8 cellular contexts compared by ENCODE assay signal in the genomic region with DNA sequence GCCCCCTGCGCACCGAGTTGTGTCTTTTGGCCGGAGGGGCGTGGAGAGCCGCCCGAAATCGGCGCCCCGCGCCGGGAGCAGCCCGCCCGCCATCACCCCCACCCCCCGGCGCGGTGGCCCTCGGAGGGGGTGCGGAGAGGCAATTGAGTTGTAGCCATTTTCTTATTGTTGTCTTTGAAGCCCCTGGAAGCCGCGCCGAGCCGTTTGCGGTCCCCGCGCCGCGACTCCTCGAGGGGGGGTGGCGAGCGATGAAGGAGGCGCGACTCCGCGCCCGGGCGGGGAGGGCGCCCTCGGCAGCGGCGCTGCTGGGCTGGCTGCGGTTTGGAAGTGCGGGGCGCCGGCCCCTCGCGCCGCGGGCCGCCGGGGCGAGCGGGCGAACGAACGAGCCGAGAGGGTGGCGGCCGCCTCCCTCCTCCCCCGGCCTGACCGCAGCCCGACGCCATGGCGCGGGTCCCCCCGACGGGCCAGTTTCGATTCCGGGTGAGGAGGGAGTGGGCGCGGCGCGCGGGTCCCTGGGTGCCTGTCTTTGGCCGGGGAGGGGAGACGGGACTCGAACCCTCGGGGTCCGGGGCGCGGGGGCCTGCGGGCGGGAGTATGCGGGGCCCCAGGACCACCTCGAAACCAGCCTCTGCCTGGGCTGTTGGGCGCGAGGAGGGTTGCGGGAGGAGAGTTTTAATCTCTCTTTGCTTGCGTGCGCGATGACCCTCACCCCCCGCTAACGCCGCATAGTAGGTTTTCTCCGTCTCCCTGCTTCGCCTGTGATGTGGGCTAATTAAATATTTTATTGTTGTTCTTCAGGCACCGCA. TPM values are rescaled to one million over a fixed set of nuclear protein-coding genes. Genes with fewer than 3 reads are reported as not detected.
DNase-seq lines count a peak whose midpoint lies in the region; ATAC-seq and TF ChIP-seq lines count a peak whose summit lies in the region.

No MANE protein-coding gene starts in this region.

- no peaks in the 10 kb centered on the region for H3K79me1 ChIP-seq in mesenchymal stem cell (replicated peaks; ENCODE audit: low read length, poor library complexity, severe bottlenecking)

- peak overlapping the region; percentile 95 for H2BK120ac ChIP-seq in mesenchymal stem cell (ENCODE audit: low read depth, low read length)

- no peaks in the 10 kb centered on the region for H3K9me3 Mint-ChIP-seq in HFFc6

- H3K36me3 Mint-ChIP-seq in HFFc6 (ENCODE audit: low read depth), result peaks cover 47% of the 10 kb centered on the region

- peaks cover 37% of the 10 kb centered on the region for H3K4me1 Mint-ChIP-seq in HFFc6 (ENCODE audit: low read depth)

- no peaks in the 10 kb centered on the region for H3K9me3 ChIP-seq in mesenchymal stem cell (ENCODE audit: control insufficient read depth, low read length)

- H3K27me3 ChIP-seq in mesenchymal stem cell (ENCODE audit: control insufficient read depth in 1 of 2, insufficient read depth in 1 of 2, low read length in 2 of 2), result peaks cover 0 to 6% of the 10 kb centered on the region in 2 experiments

- H3K14ac ChIP-seq in mesenchymal stem cell (ENCODE audit: low read length in 2 of 2), result peak overlapping the region in 1 of 2 experiments; percentile 90

- peak overlapping the region; percentile 47 for H3K27ac ChIP-seq in mesenchymal stem cell (ENCODE audit: low read length, poor library complexity, severe bottlenecking)

- H3K23ac ChIP-seq in mesenchymal stem cell (ENCODE audit: low read length in 2 of 2), result peak overlapping the region in 1 of 2 experiments; percentile 50

- H3K27me3 Mint-ChIP-seq in HFFc6 (ENCODE audit: insufficient read depth), result no peaks in the 10 kb centered on the region; the same call in 1 of the 2 replicates

- H2AFZ ChIP-seq in mesenchymal stem cell (ENCODE audit: low read depth, low read length), result peak overlapping the region; percentile 19

- H3K27ac Mint-ChIP-seq in HFFc6, result peak overlapping the region; percentile 96

- peak overlapping the region; percentile 91 for H3K4me3 Mint-ChIP-seq in HFFc6

- H4K91ac ChIP-seq in mesenchymal stem cell (ENCODE audit: low read length), result peak overlapping the region; percentile 86

- H2BK5ac ChIP-seq in mesenchymal stem cell (ENCODE audit: low read depth, low read length, poor library complexity, severe bottlenecking), result peak overlapping the region; percentile 79

- peak overlapping the region; percentile 81 to 82 for H3K4ac ChIP-seq in mesenchymal stem cell (ENCODE audit: low read depth in 1 of 2, low read length in 2 of 2)

- ATAC-seq in GM19351 (IDR thresholded peaks at IDR 0.05; ENCODE audit: unreplicated experiment), result no peak

- peak overlapping the region; percentile 97 to 98 for H3K18ac ChIP-seq in mesenchymal stem cell (ENCODE audit: low read depth in 1 of 2, low read length in 2 of 2)

- peak overlapping the region; percentile 77 for H3K4me2 ChIP-seq in mesenchymal stem cell (ENCODE audit: low read length, poor library complexity, severe bottlenecking)

- H3K4me3 ChIP-seq in AG09309 (ENCODE audit: control insufficient read depth, low read depth, low read length) (peak overlapping the region; percentile 50), mesenchymal stem cell (ENCODE audit: insufficient read depth in 1 of 2, low read depth in 1 of 2, low read length in 2 of 2) (peak overlapping the region; percentile 85 to 94)

- H2BK12ac ChIP-seq in mesenchymal stem cell (ENCODE audit: low read length in 2 of 2), result peak overlapping the region; percentile 54 to 84

- DNase-seq in AG09309 (ENCODE audit: low read depth) (no peak), HFFc6 (no peak), ecto neural progenitor cell (ENCODE audit: low spot score) (peak; percentile 71), mesenchymal stem cell (peak; percentile 53), SKM-1 treated with dmso at 0.1 percent for 144 hours (lab: John Stamatoyannopoulos, UW; ENCODE audit: unreplicated experiment) (no peak)
- DNase-seq in activated CD4-positive, alpha-beta T cell treated with anti-CD3 and anti-CD28 coated beads, Interleukin-2, amount 50 U/mL, for 4 hours, result peak; percentile 45 to 46
- peak; percentile 66 for DNase-seq in stimulated activated CD8-positive, alpha-beta memory T cell treated with anti-CD3 and anti-CD28 coated beads, Interleukin-4, amount 100 ng/mL, for 48 hours

- TF ChIP-seq CTCF in AG09309 (IDR thresholded peaks at IDR 0.05; ENCODE audit: control insufficient read depth, insufficient read depth, low read depth, low read length, missing control alignments) (no peak), HFFc6 (IDR thresholded peaks at IDR 0.05) (peak; percentile 28)

- H3K36me3 ChIP-seq in mesenchymal stem cell (ENCODE audit: control insufficient read depth in 1 of 2, insufficient read depth in 2 of 2, low read depth in 1 of 2, low read length in 2 of 2), result no peaks in the 10 kb centered on the region

- peak overlapping the region; percentile 80 for H4K8ac ChIP-seq in mesenchymal stem cell (ENCODE audit: low read length)

- H3K9ac ChIP-seq in mesenchymal stem cell (ENCODE audit: low read length), result peak overlapping the region; percentile 94

- WGBS in mesenchymal stem cell, result under 1% methylated on average over 48 of the region's 96 CpGs

- H3K4me1 ChIP-seq in mesenchymal stem cell (ENCODE audit: control insufficient read depth, insufficient read depth, low read depth, low read length), result peaks cover 3% of the 10 kb centered on the region

- peak overlapping the region; percentile 80 for H2BK15ac ChIP-seq in mesenchymal stem cell (ENCODE audit: low read depth, poor library complexity, severe bottlenecking)

- no peak overlapping the region for H2AK5ac ChIP-seq in mesenchymal stem cell (ENCODE audit: low read length, severe bottlenecking)

RNA-seq across cellular contexts. Expression of a gene that starts 1.3 kb away (rescaled TPM):
- total RNA-seq in HFFc6 (2021; fragmentation: NEBNext Ultra II Directional; extraction: Animal tissue kit (Norgen Biotek cat#: 25700)), result 100 to 1,000 TPM; 126 to 186 (median 139) TPM
- polyA plus RNA-seq in mesenchymal stem cell (2013, experiment 1 of 2), result 31.0 TPM
- 30.8 TPM for polyA plus RNA-seq in mesenchymal stem cell (2013, experiment 2 of 2)

Comparison
In these comparisons a context has a peak if more than half of its experiments do, and no peak if none do; other contexts are left out.
1. DNase-seq: peak in activated CD4-positive, alpha-beta T cell treated with anti-CD3 and anti-CD28 coated beads, Interleukin-2, amount 50 U/mL, for 4 hours (2 of 2), ecto neural progenitor cell (single experiment), mesenchymal stem cell (single experiment) and stimulated activated CD8-positive, alpha-beta memory T cell treated with anti-CD3 and anti-CD28 coated beads, Interleukin-4, amount 100 ng/mL, for 48 hours (single experiment); none in AG09309 (single experiment), HFFc6 (single experiment) and SKM-1 treated with dmso at 0.1 percent for 144 hours (single experiment).